Comparison of ENCODE assay signal across 32 cellular contexts in the genomic region with DNA sequence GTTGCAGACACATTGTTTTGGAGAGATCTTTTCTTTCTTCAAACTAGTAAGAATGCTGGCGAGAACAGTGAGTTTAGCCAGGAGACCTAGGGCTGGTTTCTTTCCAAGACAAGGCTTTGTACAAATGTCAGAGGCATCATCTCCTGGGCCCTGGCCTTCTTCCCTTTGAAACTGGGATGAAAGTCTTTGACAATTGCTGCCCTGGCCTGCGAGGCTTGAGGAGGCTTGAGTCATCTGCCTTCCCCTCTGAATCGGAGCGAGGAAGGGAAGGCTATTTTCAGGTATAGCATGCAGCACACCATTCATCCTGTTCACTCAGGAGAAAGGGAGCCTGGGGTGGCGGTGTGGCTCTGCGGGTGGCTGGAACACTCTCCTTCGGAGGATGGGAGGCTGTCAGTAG. TPM values are rescaled to one million over a fixed set of nuclear protein-coding genes. Genes with fewer than 3 reads are reported as not detected.
DNase-seq lines count a peak whose midpoint lies in the region; ATAC-seq, FAIRE-seq and TF ChIP-seq lines count a peak whose summit lies in the region.
"Had no signal": no experiment of that assay in that cellular context is flagged by ENCODE, and none has a peak within 500 bp of the region (broad histone marks: within the 10 kb centered on the region; RNA-seq: fewer than 3 reads in every experiment).

No MANE protein-coding gene starts in this region.

- POLR2A ChIA-PET in H1 (lab: Charles Lee; ENCODE audit: partially characterized antibody), result interaction anchor here (1.3 to 1.4 kb wide), 2 partner anchors 13 to 172 kb away, joined by 3 to 4 read pairs; no protein-coding TSS in a partner anchor
- POLR2A ChIA-PET in activated CD8-positive, alpha-beta T cell treated with anti-CD3 and anti-CD28 coated beads for 36 hours (lab: Charles Lee), result no interaction called here

- H4K20me1 ChIP-seq in H1 (replicated peaks in 1 of 2; ENCODE audit: control insufficient read depth in 1 of 2, insufficient read depth in 2 of 2, low read length in 2 of 2), result no peaks in the 10 kb centered on the region

- no peaks in the 10 kb centered on the region for H3K27me3 Mint-ChIP-seq in activated naive CD4-positive, alpha-beta T cell treated with anti-CD3 and anti-CD28 coated beads, Interleukin-2, amount 50 U/mL, for 24 hours
- no peaks in the 10 kb centered on the region for H3K27me3 Mint-ChIP-seq in activated CD8-positive, alpha-beta T cell treated with anti-CD3 and anti-CD28 coated beads for 36 hours
- H3K27me3 Mint-ChIP-seq in activated T-helper 1 cell treated with anti-CD3 and anti-CD28 coated beads, Interleukin-12 subunit alpha, Interleukin-12 subunit beta, Interleukin-2, Interleukin-4 antibody, amounts not matched to agents 30 ng/mL and 10 ng/mL and 1 ng/mL, durations not matched to agents 14 hours and 24 hours and 36 hours (ENCODE audit: insufficient read depth), result no peaks in the 10 kb centered on the region
- H3K27me3 Mint-ChIP-seq: activated CD4-positive, alpha-beta T cell treated with anti-CD3 and anti-CD28 coated beads for 36 hours; activated naive CD8-positive, alpha-beta T cell treated with anti-CD3 and anti-CD28 coated beads, Interleukin-2, amount 50 U/mL, for 24 hours; CD4-positive, alpha-beta T cell; naive B cell had no signal

- H3K14ac ChIP-seq in H1 (ENCODE audit: insufficient read length) (no peak overlapping the region), neuronal stem cell (ENCODE audit: low read length) (no peak overlapping the region)

- WGBS in H1 (ENCODE audit: extremely low coverage in 1 of 2, insufficient coverage in 1 of 2, insufficient read length in 1 of 2, insufficient replicate concordance in 2 of 2, low coverage in 1 of 2, low lambda C conversion rate in 2 of 2, missing lambda C conversion rate in 1 of 2), 2 experiments, result 88% methylated on average over 7 of the region's 7 CpGs; no CpG with 5 or more reads in 1 of the 2 experiments
- no CpG with 5 or more reads among the region's 7 CpGs for WGBS in neuronal stem cell (ENCODE audit: extremely low coverage in 2 of 2, insufficient read length in 2 of 2, insufficient replicate concordance in 1 of 2), 2 donors

- no peak overlapping the region for H3K56ac ChIP-seq in H1 (replicated peaks; ENCODE audit: insufficient read length, low read depth, low read length)

- H4K8ac ChIP-seq in H1 (ENCODE audit: extremely low read depth, insufficient read depth, low read length) (no peak overlapping the region), neuronal stem cell (ENCODE audit: low read depth, low read length) (no peak overlapping the region)

- no peak for TF ChIP-seq POLR2A in H1 (IDR thresholded peaks at IDR 0.05; ENCODE audit: control extremely low read depth in 1 of 2, low read depth in 2 of 2, low read length in 2 of 2)

- no peak overlapping the region for H3K4me3 Mint-ChIP-seq in activated naive CD4-positive, alpha-beta T cell treated with anti-CD3 and anti-CD28 coated beads, Interleukin-2, amount 50 U/mL, for 24 hours
- no peak overlapping the region for H3K4me3 Mint-ChIP-seq in activated CD8-positive, alpha-beta T cell treated with anti-CD3 and anti-CD28 coated beads for 36 hours
- no peak overlapping the region for H3K4me3 Mint-ChIP-seq in activated T-helper 1 cell treated with anti-CD3 and anti-CD28 coated beads, Interleukin-12 subunit alpha, Interleukin-12 subunit beta, Interleukin-2, Interleukin-4 antibody, amounts not matched to agents 30 ng/mL and 10 ng/mL and 1 ng/mL, durations not matched to agents 14 hours and 24 hours and 36 hours
- H3K4me3 Mint-ChIP-seq: activated CD4-positive, alpha-beta T cell treated with anti-CD3 and anti-CD28 coated beads for 36 hours; activated naive CD8-positive, alpha-beta T cell treated with anti-CD3 and anti-CD28 coated beads, Interleukin-2, amount 50 U/mL, for 24 hours; CD4-positive, alpha-beta T cell; endodermal cell; naive B cell; stimulated activated effector memory CD8-positive, alpha-beta T cell treated with anti-CD3 and anti-CD28 coated beads, Interleukin-12 subunit alpha, Interleukin-12 subunit beta, amount 100 ng/mL, for 72 hours had no signal

- peak overlapping the region; percentile 19; the same call in 1 of the 2 replicates for H2BK15ac ChIP-seq in H1 (ENCODE audit: low read length)
- no peak overlapping the region for H2BK15ac ChIP-seq in neuronal stem cell (ENCODE audit: low read length)

- H2BK5ac ChIP-seq in H1 (ENCODE audit: low read depth, low read length), result 0 out of 2 replicates have a peak overlapping the region, but pooled peaks have one; percentile 27
- H2BK5ac ChIP-seq in neuronal stem cell (ENCODE audit: low read length), result no peak overlapping the region

- ATAC-seq in activated CD8-positive, alpha-beta T cell treated with anti-CD3 and anti-CD28 coated beads for 36 hours, result no peak
- no peak for ATAC-seq in HG03139 (IDR thresholded peaks at IDR 0.05; ENCODE audit: unreplicated experiment)
- ATAC-seq: activated CD4-positive, alpha-beta T cell treated with anti-CD3 and anti-CD28 coated beads for 36 hours; activated naive CD8-positive, alpha-beta T cell treated with anti-CD3 and anti-CD28 coated beads, Interleukin-2, amount 50 U/mL, for 24 hours; esophagus mucosa; left ventricle myocardium superior; stimulated activated effector memory CD8-positive, alpha-beta T cell treated with anti-CD3 and anti-CD28 coated beads, Interleukin-12 subunit alpha, Interleukin-12 subunit beta, amount 100 ng/mL, for 72 hours; upper lobe of right lung had no signal

- no peak overlapping the region for H3K27ac ChIP-seq in H1 (ENCODE audit: low read depth, low read length)
- no peak overlapping the region for H3K27ac ChIP-seq in neuronal stem cell (replicated peaks; ENCODE audit: low read length)
- H3K27ac ChIP-seq: 22Rv1, breast epithelium, upper lobe of right lung had no signal

- H2AK5ac ChIP-seq in H1 (ENCODE audit: low read depth, low read length) (no peak overlapping the region), neuronal stem cell (ENCODE audit: low read depth, low read length) (no peak overlapping the region)

- H3K4me1 ChIP-seq in H1 (replicated peaks in 1 of 4; ENCODE audit: control insufficient read depth in 3 of 4, insufficient read depth in 4 of 4, low read length in 3 of 4) (peaks cover 4 to 21% (median 12%) of the 10 kb centered on the region in 4 experiments; a peak in 6 of 7 replicates), neuronal stem cell (ENCODE audit: control insufficient read depth in 2 of 2, insufficient read depth in 1 of 2, low read depth in 1 of 2, low read length in 2 of 2) (peaks cover 16 to 19% of the 10 kb centered on the region in 2 donors)
- H3K4me1 ChIP-seq: breast epithelium, upper lobe of right lung had no signal

- no peak overlapping the region for H2BK20ac ChIP-seq in H1 (ENCODE audit: low read length)

- H3K79me2 ChIP-seq in H1 (ENCODE audit: control insufficient read depth in 1 of 2, insufficient read depth in 2 of 2, low read length in 2 of 2), result no peaks in the 10 kb centered on the region

- H3K36me3 ChIP-seq in H1 (ENCODE audit: control insufficient read depth in 2 of 4, insufficient read depth in 4 of 4, low read length in 3 of 4) (no peaks in the 10 kb centered on the region; a peak in 1 of 8 replicates), neuronal stem cell (replicated peaks in 1 of 2; ENCODE audit: control insufficient read depth in 2 of 2, insufficient read depth in 2 of 2, low read length in 2 of 2) (no peaks in the 10 kb centered on the region)
- H3K36me3 ChIP-seq: breast epithelium had no signal

- H3K18ac ChIP-seq in H1 (ENCODE audit: extremely low read depth, low read length) (peak overlapping the region; percentile 13; the same call in 1 of the 2 replicates), neuronal stem cell (ENCODE audit: low read length) (no peak overlapping the region)

- H3K79me1 ChIP-seq in H1 (ENCODE audit: low read depth, low read length), result no peaks in the 10 kb centered on the region; the same call in 1 of the 2 replicates
- no peaks in the 10 kb centered on the region for H3K79me1 ChIP-seq in neuronal stem cell (ENCODE audit: low read depth, low read length)

- no peak for TF ChIP-seq RAD21 in H1 (IDR thresholded peaks at IDR 0.05 in 1 of 2, conservative IDR thresholded peaks at IDR 0.05 in 1 of 2; ENCODE audit: low read depth in 2 of 2, low read length in 2 of 2)

- CTCF ChIA-PET in H1 (lab: Charles Lee; ENCODE audit: partially characterized antibody), result interaction anchor here (1.2 kb wide), 1 partner anchor 9 kb away, joined by 6 read pairs; no protein-coding TSS in a partner anchor
- CTCF ChIA-PET in activated CD8-positive, alpha-beta T cell treated with anti-CD3 and anti-CD28 coated beads for 36 hours (lab: Charles Lee), result no interaction called here

- H3K4me3 ChIP-seq in H1 (ENCODE audit: extremely low read depth in 1 of 4, insufficient read depth in 2 of 4, low read depth in 3 of 4, low read length in 4 of 4), result no peak overlapping the region
- no peak overlapping the region for H3K4me3 ChIP-seq in neuronal stem cell (ENCODE audit: low read length in 2 of 2)
- H3K4me3 ChIP-seq: breast epithelium, upper lobe of right lung had no signal

- no peak for FAIRE-seq in H1 (lab: Jason Lieb, UNC)
- no peak for FAIRE-seq in frontal cortex (lab: Jason Lieb, UNC)
- FAIRE-seq: GM12891, islet of Langerhans had no signal

- H3K36me3 Mint-ChIP-seq in activated naive CD4-positive, alpha-beta T cell treated with anti-CD3 and anti-CD28 coated beads, Interleukin-2, amount 50 U/mL, for 24 hours, result no peaks in the 10 kb centered on the region
- no peaks in the 10 kb centered on the region for H3K36me3 Mint-ChIP-seq in activated CD8-positive, alpha-beta T cell treated with anti-CD3 and anti-CD28 coated beads for 36 hours (ENCODE audit: low read depth)
- peaks cover 10% of the 10 kb centered on the region for H3K36me3 Mint-ChIP-seq in activated T-helper 1 cell treated with anti-CD3 and anti-CD28 coated beads, Interleukin-12 subunit alpha, Interleukin-12 subunit beta, Interleukin-2, Interleukin-4 antibody, amounts not matched to agents 30 ng/mL and 10 ng/mL and 1 ng/mL, durations not matched to agents 14 hours and 24 hours and 36 hours (ENCODE audit: low read depth)

- H2BK12ac ChIP-seq in H1 (ENCODE audit: low read depth, low read length), result peak overlapping the region; percentile 5; the same call in 1 of the 2 replicates
- no peak overlapping the region for H2BK12ac ChIP-seq in neuronal stem cell (ENCODE audit: low read length)

- H3K4ac ChIP-seq in H1 (replicated peaks; ENCODE audit: insufficient read length, low read depth, low read length) (no peak overlapping the region), neuronal stem cell (ENCODE audit: low read length) (no peak overlapping the region)

- peak overlapping the region; percentile 71 for H4K91ac ChIP-seq in H1 (replicated peaks; ENCODE audit: insufficient read length, low read length)
- H4K91ac ChIP-seq in neuronal stem cell (ENCODE audit: low read depth, low read length, poor library complexity), result no peak overlapping the region

- peak overlapping the region; percentile 5 for H3K27ac Mint-ChIP-seq in activated naive CD4-positive, alpha-beta T cell treated with anti-CD3 and anti-CD28 coated beads, Interleukin-2, amount 50 U/mL, for 24 hours
- no peak overlapping the region for H3K27ac Mint-ChIP-seq in activated CD8-positive, alpha-beta T cell treated with anti-CD3 and anti-CD28 coated beads for 36 hours
- H3K27ac Mint-ChIP-seq in activated T-helper 1 cell treated with anti-CD3 and anti-CD28 coated beads, Interleukin-12 subunit alpha, Interleukin-12 subunit beta, Interleukin-2, Interleukin-4 antibody, amounts not matched to agents 30 ng/mL and 10 ng/mL and 1 ng/mL, durations not matched to agents 14 hours and 24 hours and 36 hours, result no peak overlapping the region
- H3K27ac Mint-ChIP-seq: activated CD4-positive, alpha-beta T cell treated with anti-CD3 and anti-CD28 coated beads for 36 hours; activated naive CD8-positive, alpha-beta T cell treated with anti-CD3 and anti-CD28 coated beads, Interleukin-2, amount 50 U/mL, for 24 hours; CD4-positive, alpha-beta T cell; endodermal cell; stimulated activated effector memory CD8-positive, alpha-beta T cell treated with anti-CD3 and anti-CD28 coated beads, Interleukin-12 subunit alpha, Interleukin-12 subunit beta, amount 100 ng/mL, for 72 hours had no signal

- DNase-seq in activated naive CD4-positive, alpha-beta T cell treated with anti-CD3 and anti-CD28 coated beads, Interleukin-2, amount 50 U/mL, for 16 hours, result no peak
- DNase-seq in H1 (ENCODE audit: low read depth in 1 of 2, low spot score in 2 of 2), result no peak
- no peak for DNase-seq in neuronal stem cell (ENCODE audit: low spot score)
- DNase-seq in activated CD8-positive, alpha-beta T cell treated with anti-CD3 and anti-CD28 coated beads for 36 hours, result no peak
- no peak for DNase-seq in frontal cortex (ENCODE audit: low spot score in 2 of 2)
- DNase-seq in activated T-helper 1 cell treated with anti-CD3 and anti-CD28 coated beads, Interleukin-12 subunit alpha, Interleukin-12 subunit beta, Interleukin-2, Interleukin-4 antibody, amounts not matched to agents 30 ng/mL and 10 ng/mL and 1 ng/mL, durations not matched to agents 14 hours and 24 hours and 36 hours (ENCODE audit: low spot score), result no peak
- DNase-seq: activated CD4-positive, alpha-beta T cell treated with anti-CD3 and anti-CD28 coated beads for 36 hours; activated CD8-positive, alpha-beta memory T cell treated with anti-CD3 and anti-CD28 coated beads for 24 hours; activated effector memory CD4-positive, alpha-beta T cell treated with anti-CD3 and anti-CD28 coated beads, Interleukin-2, amount 50 U/mL, for 16 hours; activated naive CD8-positive, alpha-beta T cell treated with anti-CD3 and anti-CD28 coated beads, Interleukin-2, amount 50 U/mL, for 24 hours; CD4-positive, alpha-beta T cell; endodermal cell; GOT3; left ventricle myocardium superior; naive B cell; NCI-H1048; NCI-H510A; OCI-M1; stimulated activated CD4-positive, alpha-beta T cell treated with anti-CD3 and anti-CD28 coated beads, Interleukin-4, amount 100 ng/mL, for 1 hour; upper lobe of right lung had no signal

- no peaks in the 10 kb centered on the region for H3K9me3 Mint-ChIP-seq in activated naive CD4-positive, alpha-beta T cell treated with anti-CD3 and anti-CD28 coated beads, Interleukin-2, amount 50 U/mL, for 24 hours
- H3K9me3 Mint-ChIP-seq in activated CD8-positive, alpha-beta T cell treated with anti-CD3 and anti-CD28 coated beads for 36 hours, result no peaks in the 10 kb centered on the region
- no peaks in the 10 kb centered on the region for H3K9me3 Mint-ChIP-seq in activated T-helper 1 cell treated with anti-CD3 and anti-CD28 coated beads, Interleukin-12 subunit alpha, Interleukin-12 subunit beta, Interleukin-2, Interleukin-4 antibody, amounts not matched to agents 30 ng/mL and 10 ng/mL and 1 ng/mL, durations not matched to agents 14 hours and 24 hours and 36 hours
- H3K9me3 Mint-ChIP-seq: activated naive CD8-positive, alpha-beta T cell treated with anti-CD3 and anti-CD28 coated beads, Interleukin-2, amount 50 U/mL, for 24 hours; CD4-positive, alpha-beta T cell; endodermal cell; naive B cell; stimulated activated effector memory CD8-positive, alpha-beta T cell treated with anti-CD3 and anti-CD28 coated beads, Interleukin-12 subunit alpha, Interleukin-12 subunit beta, amount 100 ng/mL, for 72 hours had no signal

- H3K23ac ChIP-seq in H1 (ENCODE audit: insufficient read length), result no peak overlapping the region
- H3K23ac ChIP-seq in neuronal stem cell (ENCODE audit: low read depth, low read length, poor library complexity), result no peak overlapping the region

- peaks cover 8% of the 10 kb centered on the region; the same call in 1 of the 2 replicates for H3K23me2 ChIP-seq in H1 (ENCODE audit: low read depth, low read length)

- no peaks in the 10 kb centered on the region for H3K4me1 Mint-ChIP-seq in activated naive CD4-positive, alpha-beta T cell treated with anti-CD3 and anti-CD28 coated beads, Interleukin-2, amount 50 U/mL, for 24 hours
- H3K4me1 Mint-ChIP-seq in activated CD8-positive, alpha-beta T cell treated with anti-CD3 and anti-CD28 coated beads for 36 hours (ENCODE audit: low read depth), result no peaks in the 10 kb centered on the region
- no peaks in the 10 kb centered on the region for H3K4me1 Mint-ChIP-seq in activated T-helper 1 cell treated with anti-CD3 and anti-CD28 coated beads, Interleukin-12 subunit alpha, Interleukin-12 subunit beta, Interleukin-2, Interleukin-4 antibody, amounts not matched to agents 30 ng/mL and 10 ng/mL and 1 ng/mL, durations not matched to agents 14 hours and 24 hours and 36 hours (ENCODE audit: low read depth)
- H3K4me1 Mint-ChIP-seq: activated CD4-positive, alpha-beta T cell treated with anti-CD3 and anti-CD28 coated beads for 36 hours; activated naive CD8-positive, alpha-beta T cell treated with anti-CD3 and anti-CD28 coated beads, Interleukin-2, amount 50 U/mL, for 24 hours; stimulated activated effector memory CD8-positive, alpha-beta T cell treated with anti-CD3 and anti-CD28 coated beads, Interleukin-12 subunit alpha, Interleukin-12 subunit beta, amount 100 ng/mL, for 72 hours had no signal

- H4K5ac ChIP-seq in H1 (ENCODE audit: insufficient read length, low read depth, low read length), result no peak overlapping the region

- H3K9me3 ChIP-seq in H1 (ENCODE audit: insufficient read depth in 2 of 2, low read depth in 1 of 2, low read length in 1 of 2), result no peaks in the 10 kb centered on the region
- no peaks in the 10 kb centered on the region for H3K9me3 ChIP-seq in neuronal stem cell (replicated peaks in 1 of 2; ENCODE audit: control insufficient read depth in 2 of 2, insufficient read depth in 1 of 2, low read depth in 1 of 2, low read length in 2 of 2)
- H3K9me3 ChIP-seq: breast epithelium, SK-N-SH, upper lobe of right lung had no signal

- H3K9ac ChIP-seq in H1 (replicated peaks in 1 of 4; ENCODE audit: extremely low read depth in 1 of 4, low read depth in 3 of 4, low read length in 3 of 4), result no peak overlapping the region
- no peak overlapping the region for H3K9ac ChIP-seq in neuronal stem cell (ENCODE audit: low read depth, low read length, poor library complexity)
- H3K9ac ChIP-seq: SK-N-SH had no signal

- H2AFZ ChIP-seq in H1 (ENCODE audit: low read length) (no peak overlapping the region), neuronal stem cell (ENCODE audit: low read length) (peak overlapping the region; percentile 16)

- H3K27me3 ChIP-seq in H1 (replicated peaks in 1 of 4; ENCODE audit: control insufficient read depth in 3 of 4, extremely low read depth in 1 of 4, insufficient read depth in 3 of 4, low read length in 3 of 4) (no peaks in the 10 kb centered on the region), neuronal stem cell (ENCODE audit: control insufficient read depth in 3 of 3, insufficient read depth in 3 of 3, low read depth in 1 of 3, low read length in 3 of 3) (no peaks in the 10 kb centered on the region)
- H3K27me3 ChIP-seq: breast epithelium, upper lobe of right lung had no signal

- no peak for TF ChIP-seq CTCF in H1 (IDR thresholded peaks at IDR 0.05; ENCODE audit: control extremely low read depth in 1 of 3, insufficient read depth in 1 of 3, low read depth in 1 of 3, low read length in 3 of 3)
- no peak for TF ChIP-seq CTCF in activated CD8-positive, alpha-beta T cell treated with anti-CD3 and anti-CD28 coated beads for 36 hours (IDR thresholded peaks at IDR 0.05)

- H3K4me2 ChIP-seq in H1 (ENCODE audit: insufficient read depth in 1 of 2, low read depth in 2 of 2, low read length in 2 of 2), result no peak overlapping the region
- no peak overlapping the region for H3K4me2 ChIP-seq in neuronal stem cell (ENCODE audit: insufficient read depth, low read length, poor library complexity, severe bottlenecking)
- H3K4me2 ChIP-seq: SK-N-SH had no signal

- H2BK120ac ChIP-seq in H1 (replicated peaks; ENCODE audit: low read depth, low read length), result no peak overlapping the region
- no peak overlapping the region for H2BK120ac ChIP-seq in neuronal stem cell (ENCODE audit: low read depth, low read length)

- no peak for TF ChIP-seq EP300 in H1 (IDR thresholded peaks at IDR 0.05; ENCODE audit: borderline replicate concordance in 1 of 2, low read depth in 2 of 2, low read length in 2 of 2)

- intact Hi-C loops in activated CD8-positive, alpha-beta T cell treated with anti-CD3 and anti-CD28 coated beads for 36 hours (cut with micrococcal nuclease), result no loop called here
- intact Hi-C loops in activated T-helper 1 cell treated with anti-CD3 and anti-CD28 coated beads, Interleukin-12 subunit alpha, Interleukin-12 subunit beta, Interleukin-2, Interleukin-4 antibody, amounts not matched to agents 30 ng/mL and 10 ng/mL and 1 ng/mL, durations not matched to agents 14 hours and 24 hours and 36 hours (cut with micrococcal nuclease), result no loop called here

RNA-seq across cellular contexts. Expression of gene PARVG, which starts 21.5 kb away (rescaled TPM):
- total RNA-seq in H1 (2021; fragmentation: NEBNext Ultra II Directional; extraction: Animal tissue kit (Norgen Biotek cat#: 25700)), result 0.37 and 0.50 TPM in 2 replicates
- polyA plus RNA-seq in H1 (2011; rRNA removed), result 0.80 and 1.5 TPM in 2 replicates
- polyA plus RNA-seq in H1 (2011; cell fraction: cytosol; rRNA removed), result 1.7 TPM
- 3.1 TPM for polyA plus RNA-seq in H1 (2011; cell fraction: nucleus; rRNA removed)
- polyA plus RNA-seq in H1 (2012, experiment 1 of 2), result 0.17 to 0.80 TPM (median 0.41 TPM) in 4 replicates
- polyA plus RNA-seq in H1 (2012, experiment 2 of 2), result 0.45 TPM
- 0.95 TPM for polyA plus RNA-seq in H1 (2013, experiment 1 of 2)
- polyA plus RNA-seq in H1 (2013, experiment 2 of 2), result 0.42 TPM
- polyA minus RNA-seq in H1 (2011; rRNA and poly(A)+ RNA removed), result 0.60 and 0.93 TPM in 2 replicates
- 0.81 TPM for polyA minus RNA-seq in H1 (2011; cell fraction: cytosol; rRNA and poly(A)+ RNA removed)
- polyA minus RNA-seq in H1 (2011; cell fraction: nucleus; rRNA and poly(A)+ RNA removed), result 1.5 TPM
- 0.18 TPM for polyA plus RNA-seq in neuronal stem cell (2013, experiment 1 of 2)
- polyA plus RNA-seq in neuronal stem cell (2013, experiment 2 of 2), result 0.06 TPM
- 10 to 100 TPM; 76.5 to 76.9 TPM for total RNA-seq in activated CD8-positive, alpha-beta T cell treated with anti-CD3 and anti-CD28 coated beads for 36 hours
- 0.41 TPM for total RNA-seq in frontal cortex
- 50.6 and 52.8 TPM in 2 replicates for total RNA-seq in activated T-helper 1 cell treated with anti-CD3 and anti-CD28 coated beads, Interleukin-12 subunit alpha, Interleukin-12 subunit beta, Interleukin-2, Interleukin-4 antibody, amounts not matched to agents 30 ng/mL and 10 ng/mL and 1 ng/mL, durations not matched to agents 14 hours and 24 hours and 36 hours
- total RNA-seq: LHCN-M2, osteocyte, renal cortical epithelial cell had no signal

Comparison
In these comparisons a context has a peak if more than half of its experiments do, and no peak if none do; other contexts are left out.
1. RNA of gene PARVG, which starts 21.5 kb away (total RNA-seq): 76.5 to 76.9 TPM in activated CD8-positive, alpha-beta T cell treated with anti-CD3 and anti-CD28 coated beads for 36 hours and 50.6 to 52.8 TPM in activated T-helper 1 cell treated with anti-CD3 and anti-CD28 coated beads, Interleukin-12 subunit alpha, Interleukin-12 subunit beta, Interleukin-2, Interleukin-4 antibody, amounts not matched to agents 30 ng/mL and 10 ng/mL and 1 ng/mL, durations not matched to agents 14 hours and 24 hours and 36 hours; 0.41 TPM in frontal cortex (single experiment) and 0.37 to 0.50 TPM in H1; every median in the first group is over 10 times any median in the second.